19 cellular contexts compared by ENCODE assay signal in the genomic region with DNA sequence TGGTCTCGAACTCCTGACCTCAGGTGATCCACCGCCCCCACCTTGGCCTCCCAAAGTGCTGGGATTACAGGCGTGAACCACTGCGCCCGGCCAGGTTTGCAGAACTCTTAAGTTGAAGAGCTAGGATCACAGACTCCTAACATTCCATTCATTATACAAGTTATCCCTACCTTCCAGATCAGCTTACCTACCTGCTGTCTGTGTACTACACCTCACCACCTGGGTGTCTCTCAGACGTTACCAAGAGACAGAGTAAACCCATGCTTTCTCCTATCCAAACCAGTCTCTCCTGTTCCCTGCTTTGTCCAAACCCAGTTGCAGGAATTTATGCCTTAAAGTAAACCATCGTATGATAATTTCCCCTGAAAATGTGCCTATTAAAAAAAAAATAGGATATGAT.
"Had no signal": no experiment of that assay in that cellular context is flagged by ENCODE, and none has a peak within 500 bp of the region (broad histone marks: within the 10 kb centered on the region; RNA-seq: fewer than 3 reads in every experiment).

No MANE protein-coding gene starts in this region.

- H3K9me3 ChIP-seq: MG63, SJSA1 had no signal

- H3K36me3 ChIP-seq: MG63, SJSA1 had no signal

- H3K4me3 ChIP-seq: MG63, SJSA1, SK-N-MC had no signal

- ATAC-seq: HepG2 had no signal

- H3K27me3 ChIP-seq: MG63, SJSA1 had no signal

- H3K27ac ChIP-seq: SJSA1, SK-N-MC had no signal

- DNase-seq: IMR-90, Karpas-422, KG1, MG63, NCI-H1092 treated with DMSO at 0.1 percent for 48 hours, NCI-H1436, NCI-H187, NCI-H2029, NCI-H2081 treated with DMSO at 0.1 percent for 48 hours, NCI-H2227 treated with DMSO at 0.1 percent for 48 hours, NCI-H524, NCI-H526 treated with DMSO at 0.1 percent for 48 hours, NCI-H774, Right ventricle myocardium superior, RPMI8226, SIG-M5 had no signal
